9 cellular contexts compared by ENCODE assay signal in the genomic region with DNA sequence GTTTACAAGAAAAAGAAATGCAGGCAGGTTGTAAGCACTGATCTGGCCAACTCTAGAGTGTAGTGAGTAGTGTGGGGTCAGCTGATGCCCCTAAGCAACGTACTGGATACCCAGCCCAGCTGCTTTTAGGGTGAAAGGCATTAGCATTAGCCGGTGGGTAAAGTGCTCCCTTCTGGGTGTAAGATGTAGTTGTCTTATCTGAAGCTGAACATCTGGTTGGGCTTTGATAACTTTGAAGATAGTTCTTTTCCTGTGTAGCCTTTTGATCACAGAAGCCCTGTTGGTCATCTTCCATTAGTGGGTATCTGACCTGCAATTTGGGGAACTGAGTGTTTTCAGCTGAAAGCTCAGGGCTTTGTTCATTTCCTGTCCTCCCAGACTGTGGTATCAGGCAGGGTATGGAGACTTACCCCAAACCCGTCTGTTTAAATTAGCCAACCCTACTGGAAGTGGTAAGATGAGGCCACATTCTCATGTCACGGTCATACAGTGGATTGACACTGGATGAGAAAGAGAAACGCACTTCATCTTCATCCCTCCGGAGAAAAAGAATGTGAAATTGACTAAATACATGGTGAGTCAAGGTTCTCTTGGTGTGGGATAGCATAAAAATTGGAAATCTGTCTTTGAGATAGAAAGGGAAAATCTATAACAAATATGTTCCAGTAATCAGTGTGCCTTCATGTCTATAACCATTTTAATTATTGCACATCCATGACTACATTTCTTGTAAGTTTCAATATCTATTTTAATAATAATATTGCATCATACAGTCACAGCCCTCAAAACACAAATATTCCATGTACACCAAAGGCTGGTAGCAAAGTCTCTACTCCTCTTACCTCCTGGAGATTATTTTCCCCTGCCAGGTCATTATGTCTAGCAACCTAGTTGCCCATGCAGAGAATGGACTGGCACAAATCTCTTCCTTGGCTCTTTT. TPM values are rescaled to one million over a fixed set of nuclear protein-coding genes. Genes with fewer than 3 reads are reported as not detected.
DNase-seq lines count a peak whose midpoint lies in the region; ATAC-seq, FAIRE-seq and TF ChIP-seq lines count a peak whose summit lies in the region.
"Had no signal": no experiment of that assay in that cellular context is flagged by ENCODE, and none has a peak within 500 bp of the region (broad histone marks: within the 10 kb centered on the region; RNA-seq: fewer than 3 reads in every experiment).

No MANE protein-coding gene starts in this region.

- H2BK120ac ChIP-seq in mesendoderm (ENCODE audit: low read depth, low read length), result no peak overlapping the region
- no peak overlapping the region for H2BK120ac ChIP-seq in H9 (ENCODE audit: low read depth, low read length, poor library complexity, severe bottlenecking)

- H2BK15ac ChIP-seq in mesendoderm (replicated peaks; ENCODE audit: low read depth) (no peak overlapping the region), H9 (ENCODE audit: low read depth, low read length) (no peak overlapping the region)

- H2BK12ac ChIP-seq in H9 (ENCODE audit: insufficient read length, low read depth, low read length), result no peak overlapping the region

- TF ChIP-seq CTCF in right lobe of liver (IDR thresholded peaks at IDR 0.05) (no peak), HepG2 (CRISPR knock-in tag; IDR thresholded peaks at IDR 0.05) (no peak), H9 (conservative IDR thresholded peaks at IDR 0.05) (no peak)

- no peak for DNase-seq in right lobe of liver
- no peak for DNase-seq in HepG2 (ENCODE audit: low spot score)
- peak in 1 of 34 experiments; percentile 48 for DNase-seq in T-cell
- peak; percentile 24 for DNase-seq in mesendoderm
- DNase-seq in H9, result no peak
- no peak for DNase-seq in NCI-H1048 (lab: John Stamatoyannopoulos, UW)
- no peak for DNase-seq in germinal center (ENCODE audit: low spot score)

- H2BK5ac ChIP-seq in mesendoderm (ENCODE audit: low read length) (no peak overlapping the region), H9 (ENCODE audit: insufficient read length, low read length) (no peak overlapping the region)

- H3K27me3 Mint-ChIP-seq in T-cell (no peaks in the 10 kb centered on the region), H9 (ENCODE audit: low read depth) (no peaks in the 10 kb centered on the region)

- H3K4me3 ChIP-seq in right lobe of liver (no peak overlapping the region), HepG2 (replicated peaks in 1 of 3; ENCODE audit: insufficient read depth in 1 of 3, low read depth in 2 of 3, low read length in 3 of 3) (no peak overlapping the region), mesendoderm (ENCODE audit: low read length) (no peak overlapping the region)

- H3K4ac ChIP-seq in mesendoderm (ENCODE audit: low read depth, low read length) (no peak overlapping the region), H9 (ENCODE audit: low read depth, low read length) (no peak overlapping the region)

- WGBS in right lobe of liver (ENCODE audit: insufficient coverage, low coverage, low lambda C conversion rate, missing lambda C conversion rate), result 34% methylated on average over 5 of the region's 6 CpGs
- 55% methylated on average over 6 of the region's 6 CpGs for WGBS in HepG2 (ENCODE audit: low lambda C conversion rate)
- no CpG with 5 or more reads among the region's 6 CpGs for WGBS in mesendoderm (ENCODE audit: extremely low coverage, insufficient coverage, low lambda C conversion rate)
- WGBS in H9 (ENCODE audit: extremely low coverage, insufficient read length, low lambda C conversion rate), result no CpG with 5 or more reads among the region's 6 CpGs

- POLR2A ChIA-PET in HepG2 (lab: Yijun Ruan, JAX), result no interaction called here
- POLR2A ChIA-PET in T-cell (lab: Charles Lee), result interaction anchor here (0.5 to 4.4 kb wide), 15 partner anchors 7 to 147 kb away, joined by 3 to 47 read pairs (median 4); a partner anchor contains a TSS

- H3K9me3 Mint-ChIP-seq in T-cell (no peaks in the 10 kb centered on the region), H9 (no peaks in the 10 kb centered on the region)

- CTCF ChIA-PET in HepG2 (lab: Yijun Ruan, JAX; ENCODE audit: low intra/inter-chr PET ratio, low total read pairs), result no interaction called here
- CTCF ChIA-PET in T-cell (lab: Charles Lee), result interaction anchor here in 1 of 2 donors (0.7 to 2.0 kb wide), 7 partner anchors 8 to 120 kb away, joined by 3 to 11 read pairs (median 4); a partner anchor contains a TSS

- no peak overlapping the region for H2AFZ ChIP-seq in HepG2 (ENCODE audit: low read length)
- no peak overlapping the region for H2AFZ ChIP-seq in H9 (ENCODE audit: low read length)

- H3K4me1 Mint-ChIP-seq in T-cell (peaks cover 62 to 82% (median 76%) of the 10 kb centered on the region in 3 donors), H9 (peaks cover 10 to 16% of the 10 kb centered on the region in 2 experiments)

- H3K56ac ChIP-seq in mesendoderm (ENCODE audit: low read length) (no peak overlapping the region), H9 (ENCODE audit: insufficient read length, low read depth, low read length) (no peak overlapping the region)

- BruUV-seq in HepG2 (replicated peaks; lab: Mats Ljungman, UMichigan), result no TSS peak

- H3K36me3 Mint-ChIP-seq in T-cell (peaks cover 53% of the 10 kb centered on the region), H9 (ENCODE audit: insufficient read depth in 1 of 3, low read depth in 3 of 3) (peaks cover 0 to 5% (median 0%) of the 10 kb centered on the region in 3 experiments; a peak in 2 of 7 replicates)

- H4K20me1 ChIP-seq in HepG2 (ENCODE audit: insufficient read depth, low read length) (no peaks in the 10 kb centered on the region), H9 (ENCODE audit: control insufficient read depth, insufficient read depth, insufficient read length) (no peaks in the 10 kb centered on the region)

- TF ChIP-seq RAD21 in HepG2 (CRISPR knock-in tag; IDR thresholded peaks at IDR 0.05), result no peak

- TF ChIP-seq POLR2A in right lobe of liver (IDR thresholded peaks at IDR 0.05) (no peak), HepG2 (IDR thresholded peaks at IDR 0.05; ENCODE audit: insufficient read depth in 1 of 2, low read depth in 2 of 2, low read length in 2 of 2) (no peak)

- intact Hi-C loops in right lobe of liver (cut with DNase I), result no loop called here
- intact Hi-C loops in HepG2 (cut with micrococcal nuclease; ENCODE audit: unreplicated experiment), result no loop called here

- no peak overlapping the region for H2BK20ac ChIP-seq in H9 (ENCODE audit: low read depth, low read length, poor library complexity, severe bottlenecking)

- peak overlapping the region; percentile 96 to 99 (median 98) for H3K4me3 Mint-ChIP-seq in T-cell
- no peak overlapping the region for H3K4me3 Mint-ChIP-seq in H9

- no peaks in the 10 kb centered on the region for H3K23me2 ChIP-seq in H9 (ENCODE audit: insufficient read length, low read depth, low read length, poor library complexity, severe bottlenecking)

- no peaks in the 10 kb centered on the region for H3K79me1 ChIP-seq in mesendoderm (ENCODE audit: low read length)
- no peaks in the 10 kb centered on the region for H3K79me1 ChIP-seq in H9 (ENCODE audit: insufficient read depth, low read depth, low read length, poor library complexity, severe bottlenecking)

- no peak for FAIRE-seq in HepG2 (lab: Jason Lieb, UNC)

- no peak overlapping the region for H3K4me2 ChIP-seq in HepG2 (ENCODE audit: low read depth, low read length)
- no peak overlapping the region for H3K4me2 ChIP-seq in mesendoderm (ENCODE audit: low read length)
- H3K4me2 ChIP-seq in H9 (ENCODE audit: insufficient read depth, insufficient read length, low read length), result no peak overlapping the region

- TF ChIP-seq EP300 in HepG2 (IDR thresholded peaks at IDR 0.05; ENCODE audit: low read depth in 2 of 2, low read length in 2 of 2) (no peak), HepG2 (CRISPR knock-in tag; IDR thresholded peaks at IDR 0.05; ENCODE audit: borderline replicate concordance) (no peak)

- H3K79me2 ChIP-seq in HepG2 (ENCODE audit: insufficient read depth, low read length) (no peaks in the 10 kb centered on the region), mesendoderm (ENCODE audit: control insufficient read depth, insufficient read depth, low read length) (no peaks in the 10 kb centered on the region), H9 (ENCODE audit: insufficient read depth, low read length) (no peaks in the 10 kb centered on the region; the same call in 1 of the 2 replicates)

- H4K8ac ChIP-seq in mesendoderm (ENCODE audit: low read depth, low read length), result no peak overlapping the region
- no peak overlapping the region for H4K8ac ChIP-seq in H9 (replicated peaks; ENCODE audit: insufficient read length, low read depth, low read length)

- peak; percentile 42 to 62 (median 58) for ATAC-seq in right lobe of liver
- no peak for ATAC-seq in HepG2
- ATAC-seq in HG03095 (IDR thresholded peaks at IDR 0.05; ENCODE audit: unreplicated experiment), result peak; percentile 54
- peak; percentile 34 to 50 (median 46) for ATAC-seq in T-cell (replicated peaks in 1 of 4)

- H2AK5ac ChIP-seq in mesendoderm (ENCODE audit: low read length), result no peak overlapping the region
- H2AK5ac ChIP-seq in H9 (ENCODE audit: insufficient read length, low read length), result no peak overlapping the region

- H3K27ac ChIP-seq in right lobe of liver (peak overlapping the region in 1 of 3 donors; percentile 56), HepG2 (ENCODE audit: extremely low read length, insufficient read depth, low read length) (no peak overlapping the region), mesendoderm (ENCODE audit: low read depth, low read length) (no peak overlapping the region), H9 (ENCODE audit: insufficient read length, low read depth, low read length) (no peak overlapping the region)

- H3K9ac ChIP-seq in HepG2 (ENCODE audit: insufficient read depth, low read depth, low read length) (no peak overlapping the region), mesendoderm (ENCODE audit: low read length) (no peak overlapping the region), H9 (ENCODE audit: extremely low read depth, insufficient read length, low read length) (no peak overlapping the region)

- H3K27ac Mint-ChIP-seq in T-cell (peak overlapping the region; percentile 93 to 96), H9 (peak overlapping the region in 1 of 3 experiments; percentile 9; a peak in 1 of 7 replicates)

- H3K9me3 ChIP-seq in right lobe of liver (no peaks in the 10 kb centered on the region), HepG2 (ENCODE audit: low read length) (no peaks in the 10 kb centered on the region), H9 (ENCODE audit: control insufficient read depth, low read depth, low read length) (no peaks in the 10 kb centered on the region)

- no peak overlapping the region for H3T11ph ChIP-seq in H9 (ENCODE audit: low read length)

- H3K4me1 ChIP-seq in right lobe of liver (no peaks in the 10 kb centered on the region), HepG2 (ENCODE audit: insufficient read depth, low read length) (peaks cover 7% of the 10 kb centered on the region; the same call in 1 of the 2 replicates), mesendoderm (ENCODE audit: control insufficient read depth, low read depth, low read length) (no peaks in the 10 kb centered on the region), H9 (ENCODE audit: insufficient read depth, low read length) (no peaks in the 10 kb centered on the region; the same call in 1 of the 2 replicates)

- no peak overlapping the region for H3K14ac ChIP-seq in H9 (ENCODE audit: insufficient read depth, low read length)

- H4K5ac ChIP-seq in mesendoderm (ENCODE audit: low read length) (no peak overlapping the region), H9 (ENCODE audit: insufficient read length, low read depth, low read length) (no peak overlapping the region)

- no peak overlapping the region for H3K23ac ChIP-seq in mesendoderm (ENCODE audit: low read length)
- H3K23ac ChIP-seq in H9 (ENCODE audit: insufficient read length, low read depth, low read length), result no peak overlapping the region

- H4K91ac ChIP-seq in H9 (ENCODE audit: insufficient read length, low read depth, low read length), result no peak overlapping the region

- no peaks in the 10 kb centered on the region for H3K27me3 ChIP-seq in right lobe of liver
- peaks cover 0 to 9% of the 10 kb centered on the region in 2 experiments; a peak in 1 of 5 replicates for H3K27me3 ChIP-seq in HepG2 (ENCODE audit: control insufficient read depth in 1 of 2, insufficient read depth in 2 of 2, low read length in 2 of 2)
- H3K27me3 ChIP-seq in mesendoderm (ENCODE audit: insufficient read depth, low read length, poor library complexity), result no peaks in the 10 kb centered on the region
- H3K27me3 ChIP-seq in H9 (ENCODE audit: insufficient read depth, low read length), result no peaks in the 10 kb centered on the region

- H3K18ac ChIP-seq in mesendoderm (ENCODE audit: low read length), result no peak overlapping the region
- H3K18ac ChIP-seq in H9 (ENCODE audit: insufficient read length, low read depth, low read length), result no peak overlapping the region

- no peaks in the 10 kb centered on the region for H3K36me3 ChIP-seq in right lobe of liver
- H3K36me3 ChIP-seq in HepG2 (replicated peaks in 1 of 2; ENCODE audit: control insufficient read depth in 1 of 2, insufficient read depth in 2 of 2, low read length in 2 of 2), result no peaks in the 10 kb centered on the region
- H3K36me3 ChIP-seq in mesendoderm (ENCODE audit: control insufficient read depth, insufficient read depth, low read length), result no peaks in the 10 kb centered on the region

- in situ Hi-C loops in HepG2 (cut with HindIII; ENCODE audit: extremely low pct_ligation_motif_present, low pct_unique_long_range_greater_than_20kb), result no loop called here

RNA-seq across cellular contexts. Expression of a gene that starts 8.7 kb away (rescaled TPM):
- total RNA-seq in right lobe of liver (1 to 10 TPM in 1 of 6 experiments, under 1 TPM in 5; 0.25 to 1.2 (median 0.62) TPM), HepG2 (2016; rRNA removed; fragmentation: Illumina TruSeq; extraction: Trizol) (not detected in 2 replicates), T-cell (100 to 1,000 TPM; 174 to 436 (median 216) TPM), H9 (2021) (7.1 and 8.2 TPM in 2 replicates)
- total RNA-seq in HepG2 (2016; cell fraction: cytosol; rRNA removed; fragmentation: Illumina TruSeq; extraction: Trizol; ENCODE audit: low read depth), result not detected in 2 replicates
- 0.06 TPM in 1 of 2 replicates, not detected in the other for total RNA-seq in HepG2 (2016; cell fraction: insoluble cytoplasmic fraction; rRNA removed; fragmentation: Illumina TruSeq; extraction: Trizol)
- not detected in 2 replicates for total RNA-seq in HepG2 (2016; cell fraction: membrane; rRNA removed; fragmentation: Illumina TruSeq; extraction: Trizol)
- total RNA-seq in HepG2 (2016; cell fraction: nucleus; rRNA removed; fragmentation: Illumina TruSeq; extraction: Trizol), result not detected in 2 replicates
- polyA plus RNA-seq in HepG2 (2011; rRNA removed), result 0.22 and 0.57 TPM in 2 replicates
- 0.21 and 0.59 TPM in 2 replicates for polyA plus RNA-seq in HepG2 (2011; cell fraction: cytosol; rRNA removed)
- 0.38 and 0.48 TPM in 2 replicates for polyA plus RNA-seq in HepG2 (2011; cell fraction: nucleus; rRNA removed)
- polyA plus RNA-seq in HepG2 (2012), result 0.11 and 0.48 TPM in 2 replicates
- polyA plus RNA-seq in HepG2 (2016; cell fraction: cytosol; fragmentation: Illumina TruSeq; extraction: Trizol; ENCODE audit: low read depth), result not detected in 2 replicates
- polyA plus RNA-seq in HepG2 (2016; cell fraction: insoluble cytoplasmic fraction; fragmentation: Illumina TruSeq; extraction: Trizol; ENCODE audit: low read depth), result 0.21 TPM in 1 of 2 replicates, not detected in the other
- polyA plus RNA-seq in HepG2 (2016; cell fraction: membrane; fragmentation: Illumina TruSeq; extraction: Trizol; ENCODE audit: low read depth), result not detected in 2 replicates
- polyA plus RNA-seq in HepG2 (2016; cell fraction: nucleus; fragmentation: Illumina TruSeq; extraction: Trizol; ENCODE audit: insufficient read depth, low read depth), result not detected in 2 replicates
- polyA minus RNA-seq in HepG2 (2011; rRNA and poly(A)+ RNA removed; ENCODE audit: low replicate concordance), result 0.82 TPM in 1 of 2 replicates, not detected in the other
- 0.30 TPM in 1 of 2 replicates, not detected in the other for polyA minus RNA-seq in HepG2 (2011; cell fraction: cytosol; rRNA and poly(A)+ RNA removed)
- polyA minus RNA-seq in HepG2 (2011; cell fraction: nucleus; rRNA and poly(A)+ RNA removed), result 0.13 and 0.87 TPM in 2 replicates
- polyA plus RNA-seq in mesendoderm (2013, experiment 1 of 2), result 1.1 TPM
- polyA plus RNA-seq in mesendoderm (2013, experiment 2 of 2), result 0.90 TPM
- total RNA-seq: Daoy had no signal

Comparison
In these comparisons a context has a peak if more than half of its experiments do, and no peak if none do; other contexts are left out.
1. H3K4me3 Mint-ChIP-seq: peak in T-cell (3 of 3); none in H9 (0 of 2).
2. RNA of a gene that starts 8.7 kb away (total RNA-seq): 174 to 436 TPM in T-cell; 7.1 to 8.2 TPM in H9, 0.25 to 1.2 TPM in right lobe of liver and 0.06 TPM in HepG2; every median in the first group is over 10 times any median in the second.